ENCODE assay signal across 9 cellular contexts in genomic region chr18:3511980-3512379, GRCh38.
DNase-seq lines count a peak whose midpoint lies in the region; ATAC-seq and TF ChIP-seq lines count a peak whose summit lies in the region.
"Had no signal": no experiment of that assay in that cellular context is flagged by ENCODE, and none has a peak within 500 bp of the region (broad histone marks: within the 10 kb centered on the region; RNA-seq: fewer than 3 reads in every experiment).

No MANE protein-coding gene starts in this region.

- H3K36me3 Mint-ChIP-seq in MCF 10A (ENCODE audit: insufficient read depth, unreplicated experiment): no peaks in the 10 kb centered on the region

- no peaks in the 10 kb centered on the region for H3K27me3 Mint-ChIP-seq in MCF 10A (ENCODE audit: insufficient read depth, unreplicated experiment)

- no peak overlapping the region for H3K27ac Mint-ChIP-seq in MCF 10A (ENCODE audit: low read depth, unreplicated experiment)

- no peak overlapping the region for H3K4me3 Mint-ChIP-seq in MCF 10A (ENCODE audit: unreplicated experiment)

- intact Hi-C loops in MCF 10A (cut with micrococcal nuclease): no loop called here

- DNase-seq in NCI-H748 (lab: John Stamatoyannopoulos, UW; ENCODE audit: unreplicated experiment) (peak; percentile 13), NCI-H748 treated with DMSO at 0.1 percent for 48 hours (lab: John Stamatoyannopoulos, UW) (no peak), NCI-H2196 treated with DMSO at 0.1 percent for 48 hours (lab: John Stamatoyannopoulos, UW; ENCODE audit: unreplicated experiment) (peak; percentile 65), MCF 10A (ENCODE audit: unreplicated experiment) (peak; percentile 78), renal cortical epithelial cell (ENCODE audit: low read depth) (peak; percentile 97), NCI-H146 (lab: John Stamatoyannopoulos, UW) (no peak)
- DNase-seq: BE2C had no signal

- POLR2A ChIA-PET in MCF 10A (lab: Yijun Ruan, JAX): interaction anchor here (0.5 to 1.8 kb wide), 7 partner anchors 9 to 141 kb away, joined by 3 to 7 read pairs (median 3); no protein-coding TSS in a partner anchor

- CTCF ChIA-PET in MCF 10A (lab: Yijun Ruan, JAX): no interaction called here

- ATAC-seq in GM21360 (IDR thresholded peaks at IDR 0.05; ENCODE audit: unreplicated experiment) (no peak), HG03108 (IDR thresholded peaks at IDR 0.05; ENCODE audit: unreplicated experiment) (no peak)

- H3K9me3 Mint-ChIP-seq in MCF 10A (ENCODE audit: unreplicated experiment): no peaks in the 10 kb centered on the region

- no TSS peak for BruUV-seq in MCF 10A (replicated peaks; lab: Mats Ljungman, UMichigan)

- no peak for TF ChIP-seq CTCF in MCF 10A (IDR thresholded peaks at IDR 0.05; ENCODE audit: unreplicated experiment)

- H3K4me1 Mint-ChIP-seq in MCF 10A (ENCODE audit: insufficient read depth, unreplicated experiment): peaks cover 16% of the 10 kb centered on the region

Comparison
In these comparisons a context has a peak if more than half of its experiments do, and no peak if none do; other contexts are left out.
1. DNase-seq: peak in NCI-H748 (single experiment), NCI-H2196 treated with DMSO at 0.1 percent for 48 hours (single experiment), MCF 10A (single experiment) and renal cortical epithelial cell (single experiment); none in NCI-H748 treated with DMSO at 0.1 percent for 48 hours (single experiment) and NCI-H146 (single experiment).